Comparison of ENCODE assay signal across 32 cellular contexts in the genomic region with DNA sequence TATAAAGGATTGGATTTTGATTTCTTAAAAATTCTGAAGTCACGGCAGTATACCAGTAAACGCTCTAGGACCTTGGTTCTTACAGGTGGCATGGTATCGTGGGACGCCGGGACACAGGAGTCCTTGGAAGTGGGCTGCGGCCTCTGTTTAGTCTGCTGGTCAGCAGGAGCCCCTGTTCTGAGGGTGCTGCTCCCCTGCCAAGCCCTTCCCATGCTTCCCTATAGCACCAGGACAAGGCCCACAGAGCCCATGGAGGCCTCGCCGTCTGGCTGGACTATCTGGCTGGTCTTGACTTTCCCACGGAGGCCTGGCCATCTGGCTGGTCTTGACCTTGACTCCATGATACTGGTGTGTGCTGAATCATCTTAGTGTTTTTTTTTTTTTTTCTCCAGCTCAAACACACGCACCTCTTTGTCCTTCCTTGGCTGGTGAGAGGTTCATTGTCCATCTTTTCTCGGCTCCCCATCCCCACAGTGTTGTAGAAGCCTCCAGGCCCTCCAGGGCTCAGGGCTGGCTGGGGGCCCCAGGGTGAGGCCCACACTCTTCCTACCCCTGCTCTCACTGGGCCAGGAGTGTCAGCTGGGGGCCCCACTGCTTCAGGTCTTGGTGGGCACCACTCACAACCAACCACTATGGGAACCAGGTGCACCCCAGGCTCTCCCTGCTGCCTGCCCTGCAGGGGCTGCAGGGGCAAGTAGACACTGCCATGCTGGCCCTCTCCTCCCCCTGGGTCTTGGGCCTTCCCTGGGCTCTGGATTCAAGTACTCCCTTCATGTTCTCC. TPM values are rescaled to one million over a fixed set of nuclear protein-coding genes. Genes with fewer than 3 reads are reported as not detected.
"Had no signal": no experiment of that assay in that cellular context is flagged by ENCODE, and none has a peak within 500 bp of the region (broad histone marks: within the 10 kb centered on the region; RNA-seq: fewer than 3 reads in every experiment).

No MANE protein-coding gene starts in this region.

- H3K4me1 ChIP-seq: Peyer's patch, SJCRH30 had no signal

- H3K36me3 ChIP-seq: cardiac muscle cell, Peyer's patch, SJCRH30 had no signal

- H3K4me3 ChIP-seq: cardiac muscle cell, Peyer's patch, SJCRH30, SK-N-MC had no signal

- H3K27me3 ChIP-seq: cardiac muscle cell, Peyer's patch had no signal

- H3K9me3 ChIP-seq: Peyer's patch had no signal

- ATAC-seq: activated CD8-positive, alpha-beta T cell treated with anti-CD3 and anti-CD28 coated beads for 36 hours; activated T-cell treated with anti-CD3 and anti-CD28 coated beads, Interleukin-2, amount 50 U/mL, for 72 hours; activated T-helper 17 cell treated with anti-CD3 and anti-CD28 coated beads, Interleukin-2, amount 50 U/mL, for 72 hours; PC-3 had no signal

- DNase-seq: activated CD4-positive, alpha-beta T cell treated with anti-CD3 and anti-CD28 coated beads, Interleukin-2, amount 10 ng/mL, durations not matched to agents 24 days and 14 days; activated CD4-positive, alpha-beta T cell treated with anti-CD3 and anti-CD28 coated beads, Interleukin-2, amount 50 U/mL, for 4 hours; activated CD8-positive, alpha-beta T cell treated with anti-CD3 and anti-CD28 coated beads for 36 hours; activated effector memory CD4-positive, alpha-beta T cell treated with anti-CD3 and anti-CD28 coated beads, Interleukin-2, amount 50 U/mL, for 16 hours; activated naive CD4-positive, alpha-beta T cell; activated naive CD4-positive, alpha-beta T cell treated with anti-CD3 and anti-CD28 coated beads, Interleukin-2, amount 50 U/mL, for 16 hours; activated naive CD8-positive, alpha-beta T cell treated with anti-CD3 and anti-CD28 coated beads for 36 hours; activated T-cell treated with anti-CD3 and anti-CD28 coated beads, Interleukin-2, amount 50 U/mL, for 1 hour; activated T-cell treated with anti-CD3 and anti-CD28 coated beads, Interleukin-2, amount 50 U/mL, for 72 hours; amniotic stem cell; Karpas-422; KBM-7; NCI-H1048; NCI-H1105 treated with DMSO at 0.1 percent for 48 hours; NCI-H1436; NCI-H1694 treated with DMSO at 0.1 percent for 48 hours; NCI-H2029 treated with DMSO at 0.1 percent for 48 hours; NCI-H2107; NCI-H2171; NCI-H510A; NCI-H526; NCI-H748 treated with DMSO at 0.1 percent for 48 hours; NK-92 treated with Interleukin-12 subunit alpha and Interleukin-12 subunit beta, amount 100 ng/mL, for 24 hours; PC-3; Peyer's patch; RPMI8226; SHP77; SJCRH30; T1000 had no signal

- H3K27ac ChIP-seq: cardiac muscle cell, Peyer's patch, SJCRH30, SK-N-MC had no signal

RNA-seq across cellular contexts. Expression of gene TTC34, which starts 16.5 kb away (rescaled TPM):
- total RNA-seq: cardiac muscle cell had no signal
- polyA plus RNA-seq: cardiac muscle cell had no signal
